12 cellular contexts compared by ENCODE assay signal in genomic region chr12:54587315-54587821, GRCh38.
DNase-seq lines count a peak whose midpoint lies in the region; ATAC-seq and TF ChIP-seq lines count a peak whose summit lies in the region.
"Had no signal": no experiment of that assay in that cellular context is flagged by ENCODE, and none has a peak within 500 bp of the region (broad histone marks: within the 10 kb centered on the region; RNA-seq: fewer than 3 reads in every experiment).

No MANE protein-coding gene starts in this region.

- H3K27me3 ChIP-seq in HAP-1 (ENCODE audit: low read depth) (no peaks in the 10 kb centered on the region; the same call in 1 of the 2 replicates), iPS-15b (ENCODE audit: control insufficient read depth, insufficient read depth, low read length) (peaks cover 59% of the 10 kb centered on the region), rectal smooth muscle tissue (ENCODE audit: control insufficient read depth, insufficient read depth, low read length) (peaks cover 5% of the 10 kb centered on the region), MM.1S (replicated peaks; ENCODE audit: insufficient read depth, low read length) (no peaks in the 10 kb centered on the region; the same call in 1 of the 2 replicates)
- H3K27me3 ChIP-seq: uterus had no signal

- ATAC-seq in GM18511 (IDR thresholded peaks at IDR 0.05; ENCODE audit: unreplicated experiment): no peak

- in situ Hi-C loops in HAP-1 (cut with MboI; ENCODE audit: low sequenced_read_pairs): no loop called here

- H4K20me1 ChIP-seq in MM.1S (ENCODE audit: insufficient read depth, low read length): no peaks in the 10 kb centered on the region

- H3K4me1 ChIP-seq in HAP-1: no peaks in the 10 kb centered on the region
- peaks cover 21% of the 10 kb centered on the region for H3K4me1 ChIP-seq in iPS-15b (ENCODE audit: control insufficient read depth, insufficient read depth, low read length)
- H3K4me1 ChIP-seq in rectal smooth muscle tissue (ENCODE audit: control insufficient read depth, insufficient read depth, low read length): peaks cover 17% of the 10 kb centered on the region
- peaks cover 21% of the 10 kb centered on the region for H3K4me1 ChIP-seq in MM.1S (ENCODE audit: low read length)

- H3K9me3 ChIP-seq in HAP-1 (no peaks in the 10 kb centered on the region), iPS-15b (ENCODE audit: control insufficient read depth, insufficient read depth, low read length) (no peaks in the 10 kb centered on the region), MM.1S (replicated peaks; ENCODE audit: insufficient read depth, low read length) (no peaks in the 10 kb centered on the region)
- H3K9me3 ChIP-seq: uterus had no signal

- H3K4me2 ChIP-seq in MM.1S (ENCODE audit: low read depth, low read length): no peak overlapping the region

- H3K27ac ChIP-seq in caudate nucleus (ENCODE audit: low read depth, low read length) (peak overlapping the region; percentile 75), rectal smooth muscle tissue (ENCODE audit: low read depth, low read length) (no peak overlapping the region), MM.1S (ENCODE audit: low read length) (no peak overlapping the region)

- no peak for TF ChIP-seq CTCF in MM.1S (IDR thresholded peaks at IDR 0.05; ENCODE audit: low read length)

- H2AFZ ChIP-seq in MM.1S (ENCODE audit: low read length): no peak overlapping the region

- H3F3A ChIP-seq in MM.1S (ENCODE audit: insufficient read depth, low read length): peaks cover 9% of the 10 kb centered on the region; the same call in 1 of the 2 replicates

- H3K4me3 ChIP-seq in HAP-1: peak overlapping the region; percentile 41
- H3K4me3 ChIP-seq in iPS-15b (ENCODE audit: low read depth, low read length): peak overlapping the region; percentile 57
- H3K4me3 ChIP-seq in rectal smooth muscle tissue (ENCODE audit: low read length): peak overlapping the region; percentile 69
- no peak overlapping the region for H3K4me3 ChIP-seq in MM.1S (ENCODE audit: low read length)

- DNase-seq in HAP-1 (ENCODE audit: low spot score in 2 of 2) (no peak), caudate nucleus (lab: John Stamatoyannopoulos, UW) (peak in 28 of 61 donors; percentile 9 to 81 (median 36)), NCI-H2171 (lab: John Stamatoyannopoulos, UW) (no peak), GM19240 (ENCODE audit: insufficient read length, low spot score) (no peak), MM.1S (no peak)
- DNase-seq: CD8-positive, alpha-beta memory T cell; NCI-H1694 treated with DMSO at 0.1 percent for 48 hours; stimulated activated CD4-positive, alpha-beta T cell treated with anti-CD3 and anti-CD28 coated beads, Interleukin-4, amount 100 ng/mL, for 1 hour had no signal

- H3K79me2 ChIP-seq in MM.1S (ENCODE audit: low read length): no peaks in the 10 kb centered on the region

- H3K9ac ChIP-seq in iPS-15b (ENCODE audit: low read depth, low read length) (no peak overlapping the region), rectal smooth muscle tissue (ENCODE audit: low read length) (no peak overlapping the region), MM.1S (ENCODE audit: low read length) (no peak overlapping the region)

- H3K36me3 ChIP-seq in HAP-1 (replicated peaks): no peaks in the 10 kb centered on the region
- no peaks in the 10 kb centered on the region for H3K36me3 ChIP-seq in iPS-15b (ENCODE audit: control insufficient read depth, insufficient read depth, low read length)
- H3K36me3 ChIP-seq in rectal smooth muscle tissue (ENCODE audit: control insufficient read depth, insufficient read depth, low read length): no peaks in the 10 kb centered on the region
- no peaks in the 10 kb centered on the region for H3K36me3 ChIP-seq in MM.1S (replicated peaks; ENCODE audit: insufficient read depth, low read length)
- H3K36me3 ChIP-seq: uterus had no signal

- H3K9me2 ChIP-seq in MM.1S (replicated peaks; ENCODE audit: insufficient read depth, low read length): no peaks in the 10 kb centered on the region
